25 cellular contexts compared by ENCODE assay signal in genomic region chr5:133538718-133539117, GRCh38.
"Had no signal": no experiment of that assay in that cellular context is flagged by ENCODE, and none has a peak within 500 bp of the region (broad histone marks: within the 10 kb centered on the region; RNA-seq: fewer than 3 reads in every experiment).

No MANE protein-coding gene starts in this region.

- FAIRE-seq: small intestine had no signal

- H3K4me3 ChIP-seq: ovary, psoas muscle, right lobe of liver, sigmoid colon, stomach, thoracic aorta, thyroid gland, tibial nerve, upper lobe of left lung, uterus had no signal

- H3K4me1 ChIP-seq: parathyroid adenoma, psoas muscle, right lobe of liver, sigmoid colon, stomach, thyroid gland, tibial nerve, upper lobe of left lung, uterus had no signal

- H3K36me3 ChIP-seq: neutrophil, ovary, right lobe of liver, sigmoid colon, stomach, thoracic aorta, thyroid gland, tibial nerve, upper lobe of left lung, uterus had no signal

- H3K9me3 ChIP-seq: neutrophil, ovary, psoas muscle, right lobe of liver, sigmoid colon, stomach, thoracic aorta, thyroid gland, tibial nerve, upper lobe of left lung, uterus had no signal

- H3K27me3 ChIP-seq: ovary, right lobe of liver, sigmoid colon, stomach, thyroid gland, tibial nerve, upper lobe of left lung, uterus had no signal

- DNase-seq: naive thymus-derived CD8-positive, alpha-beta T cell; nephron progenitor cell; nucleus accumbens; ovary; posterior cingulate gyrus; psoas muscle; right cardiac atrium; right lobe of liver; sigmoid colon; small intestine; stimulated activated CD4-positive, alpha-beta T cell treated with anti-CD3 and anti-CD28 coated beads, Interleukin-15, amount 100 ng/mL, for 24 hours; stimulated activated CD4-positive, alpha-beta T cell treated with anti-CD3 and anti-CD28 coated beads, Interleukin-2, amount 100 ng/mL, for 24 hours; stimulated activated CD4-positive, alpha-beta T cell treated with anti-CD3 and anti-CD28 coated beads, Interleukin-2, amount 100 ng/mL, for 48 hours; stimulated activated CD4-positive, alpha-beta T cell treated with anti-CD3 and anti-CD28 coated beads, Interleukin-4, amount 100 ng/mL, for 24 hours; stimulated activated naive B cell treated with anti-CD40 and anti-IgM and Interleukin-4, amounts not matched to agents 10 μg/mL and 1 μg/mL and 100 μg/mL, for 72 hours; stimulated activated naive CD4-positive, alpha-beta T cell treated with Interleukin-2 at 50 U/mL for 16 hours; stomach; thyroid gland; trophoblast cell; upper lobe of left lung; uterus had no signal

- H3K27ac ChIP-seq: neutrophil, ovary, parathyroid adenoma, psoas muscle, right lobe of liver, sigmoid colon, stomach, thoracic aorta, thyroid gland, tibial nerve, upper lobe of left lung, uterus had no signal
